In genomic region chr16:89351645-89352044, GRCh38 we compare ENCODE assay signal across 1 cellular context.
TF ChIP-seq lines count a peak whose summit lies in the region.

No MANE protein-coding gene starts in this region.

TF ChIP-seq in IMR-90, 13 proteins besides CTCF, POLR2A, EP300 and RAD21 (continued from another document):
- TF ChIP-seq, protein P1, sequence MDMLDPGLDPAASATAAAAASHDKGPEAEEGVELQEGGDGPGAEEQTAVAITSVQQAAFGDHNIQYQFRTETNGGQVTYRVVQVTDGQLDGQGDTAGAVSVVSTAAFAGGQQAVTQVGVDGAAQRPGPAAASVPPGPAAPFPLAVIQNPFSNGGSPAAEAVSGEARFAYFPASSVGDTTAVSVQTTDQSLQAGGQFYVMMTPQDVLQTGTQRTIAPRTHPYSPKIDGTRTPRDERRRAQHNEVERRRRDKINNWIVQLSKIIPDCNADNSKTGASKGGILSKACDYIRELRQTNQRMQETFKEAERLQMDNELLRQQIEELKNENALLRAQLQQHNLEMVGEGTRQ (IDR thresholded peaks at IDR 0.05; ENCODE audit: low read depth, low read length): no peak
- TF ChIP-seq MXI1 (IDR thresholded peaks at IDR 0.05; ENCODE audit: borderline replicate concordance, low read depth, low read length) (no peak), CEBPB (IDR thresholded peaks at IDR 0.05; ENCODE audit: low read depth, low read length) (no peak), MAZ (IDR thresholded peaks at IDR 0.05; ENCODE audit: borderline replicate concordance, low read depth, low read length) (no peak), RFX5 (IDR thresholded peaks at IDR 0.05; ENCODE audit: low read depth, low read length) (no peak), RCOR1 (IDR thresholded peaks at IDR 0.05; ENCODE audit: insufficient replicate concordance, low read length) (no peak), SMC3 (IDR thresholded peaks at IDR 0.05; ENCODE audit: low read depth, low read length) (no peak), CHD1 (IDR thresholded peaks at IDR 0.05; ENCODE audit: low read depth, low read length) (no peak)
